8 cellular contexts compared by ENCODE assay signal in the genomic region with DNA sequence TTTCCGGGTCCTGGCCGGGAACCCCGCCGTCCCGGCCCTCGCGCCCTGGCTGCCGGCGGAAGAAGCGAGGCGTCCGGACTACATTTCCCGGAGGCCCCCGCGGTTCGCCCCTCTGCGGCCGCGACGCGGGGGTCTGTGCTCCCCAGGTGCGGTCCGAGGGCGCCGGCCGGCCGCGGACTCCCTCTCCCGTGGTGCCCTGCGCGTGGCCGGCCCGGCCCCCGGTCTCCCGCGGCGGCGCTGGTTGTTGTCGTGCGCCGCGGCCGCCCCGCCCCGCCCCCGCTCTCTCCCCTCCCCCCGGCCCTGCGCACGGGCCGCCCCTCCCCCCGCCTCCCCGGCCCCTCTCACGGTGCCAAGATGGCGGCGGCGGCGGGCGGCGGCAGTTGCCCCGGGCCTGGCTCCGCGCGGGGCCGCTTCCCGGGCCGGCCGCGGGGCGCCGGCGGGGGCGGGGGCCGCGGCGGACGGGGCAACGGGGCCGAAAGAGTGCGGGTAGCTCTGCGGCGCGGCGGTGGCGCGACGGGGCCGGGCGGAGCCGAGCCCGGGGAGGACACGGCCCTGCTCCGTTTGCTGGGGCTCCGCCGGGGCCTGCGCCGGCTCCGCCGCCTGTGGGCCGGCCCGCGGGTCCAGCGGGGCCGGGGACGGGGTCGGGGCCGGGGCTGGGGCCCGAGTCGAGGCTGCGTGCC. TPM values are rescaled to one million over a fixed set of nuclear protein-coding genes. Genes with fewer than 3 reads are reported as not detected.
DNase-seq lines count a peak whose midpoint lies in the region; ATAC-seq lines count a peak whose summit lies in the region.

A gene with protein sequence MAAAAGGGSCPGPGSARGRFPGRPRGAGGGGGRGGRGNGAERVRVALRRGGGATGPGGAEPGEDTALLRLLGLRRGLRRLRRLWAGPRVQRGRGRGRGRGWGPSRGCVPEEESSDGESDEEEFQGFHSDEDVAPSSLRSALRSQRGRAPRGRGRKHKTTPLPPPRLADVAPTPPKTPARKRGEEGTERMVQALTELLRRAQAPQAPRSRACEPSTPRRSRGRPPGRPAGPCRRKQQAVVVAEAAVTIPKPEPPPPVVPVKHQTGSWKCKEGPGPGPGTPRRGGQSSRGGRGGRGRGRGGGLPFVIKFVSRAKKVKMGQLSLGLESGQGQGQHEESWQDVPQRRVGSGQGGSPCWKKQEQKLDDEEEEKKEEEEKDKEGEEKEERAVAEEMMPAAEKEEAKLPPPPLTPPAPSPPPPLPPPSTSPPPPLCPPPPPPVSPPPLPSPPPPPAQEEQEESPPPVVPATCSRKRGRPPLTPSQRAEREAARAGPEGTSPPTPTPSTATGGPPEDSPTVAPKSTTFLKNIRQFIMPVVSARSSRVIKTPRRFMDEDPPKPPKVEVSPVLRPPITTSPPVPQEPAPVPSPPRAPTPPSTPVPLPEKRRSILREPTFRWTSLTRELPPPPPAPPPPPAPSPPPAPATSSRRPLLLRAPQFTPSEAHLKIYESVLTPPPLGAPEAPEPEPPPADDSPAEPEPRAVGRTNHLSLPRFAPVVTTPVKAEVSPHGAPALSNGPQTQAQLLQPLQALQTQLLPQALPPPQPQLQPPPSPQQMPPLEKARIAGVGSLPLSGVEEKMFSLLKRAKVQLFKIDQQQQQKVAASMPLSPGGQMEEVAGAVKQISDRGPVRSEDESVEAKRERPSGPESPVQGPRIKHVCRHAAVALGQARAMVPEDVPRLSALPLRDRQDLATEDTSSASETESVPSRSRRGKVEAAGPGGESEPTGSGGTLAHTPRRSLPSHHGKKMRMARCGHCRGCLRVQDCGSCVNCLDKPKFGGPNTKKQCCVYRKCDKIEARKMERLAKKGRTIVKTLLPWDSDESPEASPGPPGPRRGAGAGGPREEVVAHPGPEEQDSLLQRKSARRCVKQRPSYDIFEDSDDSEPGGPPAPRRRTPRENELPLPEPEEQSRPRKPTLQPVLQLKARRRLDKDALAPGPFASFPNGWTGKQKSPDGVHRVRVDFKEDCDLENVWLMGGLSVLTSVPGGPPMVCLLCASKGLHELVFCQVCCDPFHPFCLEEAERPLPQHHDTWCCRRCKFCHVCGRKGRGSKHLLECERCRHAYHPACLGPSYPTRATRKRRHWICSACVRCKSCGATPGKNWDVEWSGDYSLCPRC (N-terminal part only) (plus strand): TSS at position 339 of the 680 bp plus-strand sequence. CDS start 16 bp downstream, at position 355.

- H3K27me3 ChIP-seq in CD4-positive, alpha-beta memory T cell (ENCODE audit: insufficient read depth, low read length), result no peaks in the 10 kb centered on the region

- H3K4me1 ChIP-seq in CD4-positive, alpha-beta memory T cell (ENCODE audit: insufficient read depth, low read length), result peaks cover 51% of the 10 kb centered on the region

- peak within 1 kb of the TSS; percentile 71 for H3K27ac ChIP-seq in CD4-positive, alpha-beta memory T cell (ENCODE audit: low read depth, low read length)

- no peaks in the 10 kb centered on the region for H3K9me3 ChIP-seq in CD4-positive, alpha-beta memory T cell (ENCODE audit: control insufficient read depth in 1 of 2, low read length in 2 of 2)

- ATAC-seq in GM21515 (IDR thresholded peaks at IDR 0.05; ENCODE audit: unreplicated experiment), result peak; percentile 47
- peak; percentile 47 for ATAC-seq in activated naive CD8-positive, alpha-beta T cell treated with anti-CD3 and anti-CD28 coated beads, Interleukin-2, amount 50 U/mL, for 24 hours
- ATAC-seq in left ventricle myocardium superior, result peak; percentile 80
- ATAC-seq in HG02642 (IDR thresholded peaks at IDR 0.05; ENCODE audit: poor library complexity, unreplicated experiment), result no peak

- peaks cover 19% of the 10 kb centered on the region for H3K36me3 ChIP-seq in CD4-positive, alpha-beta memory T cell (ENCODE audit: insufficient read depth, low read length)

- H3K4me3 Mint-ChIP-seq in CD4-positive, alpha-beta memory T cell, result peak within 1 kb of the TSS; percentile 91 to 99 (median 94)
- H3K4me3 Mint-ChIP-seq in activated naive CD8-positive, alpha-beta T cell treated with anti-CD3 and anti-CD28 coated beads, Interleukin-2, amount 50 U/mL, for 24 hours, result peak within 1 kb of the TSS; percentile 98

- peak within 1 kb of the TSS; percentile 78 to 81 for H3K4me3 ChIP-seq in CD4-positive, alpha-beta memory T cell (ENCODE audit: low read length in 2 of 2)

- POLR2A ChIA-PET in CD4-positive, alpha-beta memory T cell (lab: Charles Lee; ENCODE audit: partially characterized antibody), result interaction anchor here (0.8 to 4.4 kb wide), 9 partner anchors 10 to 183 kb away, joined by 3 to 51 read pairs (median 15); a partner anchor contains a TSS

- H3K4me1 Mint-ChIP-seq in CD4-positive, alpha-beta memory T cell, result peaks cover 38 to 70% (median 49%) of the 10 kb centered on the region in 4 donors
- H3K4me1 Mint-ChIP-seq in activated naive CD8-positive, alpha-beta T cell treated with anti-CD3 and anti-CD28 coated beads, Interleukin-2, amount 50 U/mL, for 24 hours, result peaks cover 30% of the 10 kb centered on the region

- DNase-seq in CD4-positive, alpha-beta memory T cell, result no peak
- DNase-seq in NCI-H1417 (lab: John Stamatoyannopoulos, UW) (peak in 2 of 3 experiments; percentile 94 to 95), left ventricle myocardium superior (no peak), renal cortical epithelial cell (ENCODE audit: low read depth) (no peak), cerebellar cortex (ENCODE audit: low spot score) (no peak)
- DNase-seq in activated naive CD8-positive, alpha-beta T cell treated with anti-CD3 and anti-CD28 coated beads, Interleukin-2, amount 50 U/mL, for 24 hours, result peak; percentile 94

- peaks cover 0 to 1% (median 0%) of the 10 kb centered on the region in 8 donors for H3K9me3 Mint-ChIP-seq in CD4-positive, alpha-beta memory T cell
- H3K9me3 Mint-ChIP-seq in activated naive CD8-positive, alpha-beta T cell treated with anti-CD3 and anti-CD28 coated beads, Interleukin-2, amount 50 U/mL, for 24 hours, result no peaks in the 10 kb centered on the region

- intact Hi-C loops in CD4-positive, alpha-beta memory T cell (cut with micrococcal nuclease), result loop anchor here (1.0 kb wide), 12 partner anchors 16 to 336 kb away; a partner anchor contains a TSS
- intact Hi-C loops in left ventricle myocardium superior (cut with micrococcal nuclease), result no loop called here

- peak within 1 kb of the TSS; percentile 90 to 99 (median 94) for H3K27ac Mint-ChIP-seq in CD4-positive, alpha-beta memory T cell
- peak within 1 kb of the TSS; percentile 100 for H3K27ac Mint-ChIP-seq in activated naive CD8-positive, alpha-beta T cell treated with anti-CD3 and anti-CD28 coated beads, Interleukin-2, amount 50 U/mL, for 24 hours

- no peaks in the 10 kb centered on the region for H3K27me3 Mint-ChIP-seq in CD4-positive, alpha-beta memory T cell
- no peaks in the 10 kb centered on the region for H3K27me3 Mint-ChIP-seq in activated naive CD8-positive, alpha-beta T cell treated with anti-CD3 and anti-CD28 coated beads, Interleukin-2, amount 50 U/mL, for 24 hours

- CTCF ChIA-PET in CD4-positive, alpha-beta memory T cell (lab: Charles Lee; ENCODE audit: partially characterized antibody), result interaction anchor here (1.3 to 1.9 kb wide), 2 partner anchors 19 to 22 kb away, joined by 5 to 6 read pairs; no protein-coding TSS in a partner anchor

- peaks cover 4 to 22% of the 10 kb centered on the region in 2 donors for H3K36me3 Mint-ChIP-seq in CD4-positive, alpha-beta memory T cell
- H3K36me3 Mint-ChIP-seq in activated naive CD8-positive, alpha-beta T cell treated with anti-CD3 and anti-CD28 coated beads, Interleukin-2, amount 50 U/mL, for 24 hours (ENCODE audit: low read depth), result peaks cover 62% of the 10 kb centered on the region

RNA-seq across cellular contexts. Expression of the gene that starts here (rescaled TPM):
- total RNA-seq in CD4-positive, alpha-beta memory T cell, result 10 to 100 TPM; 83.4 to 84.3 TPM
- polyA plus RNA-seq in CD4-positive, alpha-beta memory T cell, result 1 to 10 TPM in 1 of 2 donors, not detected in 1; 2.8 TPM
- total RNA-seq in left ventricle myocardium superior (15.8 TPM), renal cortical epithelial cell (4.2 and 26.3 TPM in 2 replicates)

Comparison
In these comparisons a context has a peak if more than half of its experiments do, and no peak if none do; other contexts are left out.
1. DNase-seq: peak in NCI-H1417 (2 of 3) and activated naive CD8-positive, alpha-beta T cell treated with anti-CD3 and anti-CD28 coated beads, Interleukin-2, amount 50 U/mL, for 24 hours (single experiment); none in CD4-positive, alpha-beta memory T cell (0 of 5), left ventricle myocardium superior (single experiment), renal cortical epithelial cell (single experiment) and cerebellar cortex (single experiment).